In the genomic region with DNA sequence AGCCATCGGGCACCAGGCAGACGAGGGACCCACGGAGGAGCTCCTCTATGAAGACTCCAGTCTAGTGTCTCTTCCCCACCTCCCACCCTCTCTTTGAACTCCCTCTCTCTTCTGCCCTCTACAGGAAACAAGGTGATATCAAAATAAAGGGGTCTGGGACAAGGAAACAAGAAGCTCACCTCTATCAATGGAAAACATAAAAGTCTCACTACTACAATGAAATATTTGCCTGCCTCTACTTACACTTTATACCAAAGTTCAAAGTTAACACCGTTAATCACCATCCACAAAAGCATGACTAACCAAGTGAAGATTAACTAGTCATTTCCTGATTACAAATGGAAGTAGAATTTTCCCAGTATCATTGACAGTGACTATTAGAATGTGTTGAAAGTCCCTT, we compare ENCODE assay signal across 9 cellular contexts.
DNase-seq lines count a peak whose midpoint lies in the region; ATAC-seq, FAIRE-seq and TF ChIP-seq lines count a peak whose summit lies in the region.
"Had no signal": no experiment of that assay in that cellular context is flagged by ENCODE, and none has a peak within 500 bp of the region (broad histone marks: within the 10 kb centered on the region; RNA-seq: fewer than 3 reads in every experiment).

No MANE protein-coding gene starts in this region.

- H3K4me3 ChIP-seq in NB4 (ENCODE audit: low read depth, low read length) = no peak overlapping the region
- no peak overlapping the region for H3K4me3 ChIP-seq in H1 (ENCODE audit: extremely low read depth in 1 of 4, insufficient read depth in 2 of 4, low read depth in 3 of 4, low read length in 4 of 4)
- peak overlapping the region; percentile 1 for H3K4me3 ChIP-seq in skeletal muscle satellite cell (ENCODE audit: low read length)
- no peak overlapping the region for H3K4me3 ChIP-seq in trophoblast cell (ENCODE audit: low read depth, low read length)
- H3K4me3 ChIP-seq: BLaER1 had no signal

- 52% methylated on average over 4 of the region's 4 CpGs; no CpG with 5 or more reads in 1 of the 2 experiments for WGBS in H1 (ENCODE audit: extremely low coverage in 1 of 2, insufficient coverage in 1 of 2, insufficient read length in 1 of 2, insufficient replicate concordance in 2 of 2, low coverage in 1 of 2, low lambda C conversion rate in 2 of 2, missing lambda C conversion rate in 1 of 2), 2 experiments
- WGBS in trophoblast cell (ENCODE audit: extremely low coverage, insufficient coverage, insufficient read length) = no CpG with 5 or more reads among the region's 4 CpGs

- H3K79me1 ChIP-seq in H1 (ENCODE audit: low read depth, low read length) (no peaks in the 10 kb centered on the region; the same call in 1 of the 2 replicates), trophoblast cell (ENCODE audit: low read length) (no peaks in the 10 kb centered on the region)

- intact Hi-C loops in Right ventricle myocardium inferior (cut with DNase I) = no loop called here

- H2AK5ac ChIP-seq in H1 (ENCODE audit: low read depth, low read length) (no peak overlapping the region), trophoblast cell (ENCODE audit: low read length) (no peak overlapping the region)

- no peaks in the 10 kb centered on the region for H3K23me2 ChIP-seq in H1 (ENCODE audit: low read depth, low read length)

- H3K27me3 ChIP-seq in H1 (replicated peaks in 1 of 4; ENCODE audit: control insufficient read depth in 3 of 4, extremely low read depth in 1 of 4, insufficient read depth in 3 of 4, low read length in 3 of 4) = no peaks in the 10 kb centered on the region
- H3K27me3 ChIP-seq in skeletal muscle satellite cell (ENCODE audit: control insufficient read depth, insufficient read depth, low read length) = no peaks in the 10 kb centered on the region
- no peaks in the 10 kb centered on the region for H3K27me3 ChIP-seq in trophoblast cell (ENCODE audit: insufficient read depth, low read length)
- H3K27me3 ChIP-seq: BLaER1 had no signal

- no peak overlapping the region for H3K4me2 ChIP-seq in H1 (ENCODE audit: insufficient read depth in 1 of 2, low read depth in 2 of 2, low read length in 2 of 2)
- peak overlapping the region; percentile 33 for H3K4me2 ChIP-seq in skeletal muscle satellite cell (ENCODE audit: low read length)
- no peak overlapping the region for H3K4me2 ChIP-seq in trophoblast cell (ENCODE audit: low read length)
- H3K4me2 ChIP-seq: BLaER1 had no signal

- peaks cover 3 to 92% of the 10 kb centered on the region in 2 experiments; a peak in 3 of 4 replicates for H3K79me2 ChIP-seq in H1 (ENCODE audit: control insufficient read depth in 1 of 2, insufficient read depth in 2 of 2, low read length in 2 of 2)
- no peaks in the 10 kb centered on the region for H3K79me2 ChIP-seq in trophoblast cell (ENCODE audit: control insufficient read depth, insufficient read depth, low read length, poor library complexity)

- H2BK12ac ChIP-seq in H1 (ENCODE audit: low read depth, low read length) (no peak overlapping the region), trophoblast cell (ENCODE audit: low read length) (no peak overlapping the region)

- no peak overlapping the region for H2BK15ac ChIP-seq in H1 (ENCODE audit: low read length)

- H4K8ac ChIP-seq in H1 (ENCODE audit: extremely low read depth, insufficient read depth, low read length) (no peak overlapping the region), trophoblast cell (ENCODE audit: low read depth, low read length) (no peak overlapping the region)

- H3K14ac ChIP-seq in H1 (ENCODE audit: insufficient read length) = no peak overlapping the region
- H3K14ac ChIP-seq in trophoblast cell (ENCODE audit: low read length) = no peak overlapping the region

- H3K9ac ChIP-seq in H1 (replicated peaks in 1 of 4; ENCODE audit: extremely low read depth in 1 of 4, low read depth in 3 of 4, low read length in 3 of 4) = no peak overlapping the region
- H3K9ac ChIP-seq in skeletal muscle satellite cell (ENCODE audit: low read depth, low read length) = peak overlapping the region; percentile 33
- H3K9ac ChIP-seq in trophoblast cell (ENCODE audit: low read length) = no peak overlapping the region
- H3K9ac ChIP-seq: BLaER1 had no signal

- H3K18ac ChIP-seq in H1 (ENCODE audit: extremely low read depth, low read length) = no peak overlapping the region
- no peak overlapping the region for H3K18ac ChIP-seq in trophoblast cell (ENCODE audit: low read length)

- TF ChIP-seq RAD21 in H1 (IDR thresholded peaks at IDR 0.05 in 1 of 2, conservative IDR thresholded peaks at IDR 0.05 in 1 of 2; ENCODE audit: low read depth in 2 of 2, low read length in 2 of 2) = peak; percentile 38 to 55

- H3K4me1 ChIP-seq in H1 (replicated peaks in 1 of 4; ENCODE audit: control insufficient read depth in 3 of 4, insufficient read depth in 4 of 4, low read length in 3 of 4) (peaks cover 8 to 11% (median 9%) of the 10 kb centered on the region in 4 experiments), skeletal muscle satellite cell (ENCODE audit: control insufficient read depth, insufficient read depth, low read length) (peaks cover 25% of the 10 kb centered on the region), trophoblast cell (ENCODE audit: control insufficient read depth in 1 of 2, insufficient read depth in 2 of 2, low read length in 2 of 2) (no peaks in the 10 kb centered on the region)

- H2AFZ ChIP-seq in H1 (ENCODE audit: low read length) (no peak overlapping the region), trophoblast cell (ENCODE audit: insufficient read depth, low read length, poor library complexity) (no peak overlapping the region)

- H3K4ac ChIP-seq in H1 (replicated peaks; ENCODE audit: insufficient read length, low read depth, low read length) = no peak overlapping the region
- no peak overlapping the region for H3K4ac ChIP-seq in trophoblast cell (ENCODE audit: low read depth, low read length)

- no peak for TF ChIP-seq EP300 in H1 (IDR thresholded peaks at IDR 0.05; ENCODE audit: borderline replicate concordance in 1 of 2, low read depth in 2 of 2, low read length in 2 of 2)

- POLR2A ChIA-PET in H1 (lab: Charles Lee; ENCODE audit: partially characterized antibody) = interaction anchor here (0.7 kb wide), 1 partner anchor 92 kb away, joined by 3 read pairs; no protein-coding TSS in a partner anchor

- no peak overlapping the region for H4K12ac ChIP-seq in trophoblast cell (ENCODE audit: low read depth, low read length)

- H3K56ac ChIP-seq in H1 (replicated peaks; ENCODE audit: insufficient read length, low read depth, low read length) = no peak overlapping the region

- H3K9me3 ChIP-seq in H1 (ENCODE audit: insufficient read depth in 2 of 2, low read depth in 1 of 2, low read length in 1 of 2) (no peaks in the 10 kb centered on the region), skeletal muscle satellite cell (replicated peaks; ENCODE audit: low read length) (no peaks in the 10 kb centered on the region), trophoblast cell (ENCODE audit: insufficient read depth, low read depth, low read length) (no peaks in the 10 kb centered on the region)
- H3K9me3 ChIP-seq: BLaER1 had no signal

- no peak overlapping the region for H2BK20ac ChIP-seq in H1 (ENCODE audit: low read length)

- H4K91ac ChIP-seq in H1 (replicated peaks; ENCODE audit: insufficient read length, low read length) (no peak overlapping the region), trophoblast cell (ENCODE audit: low read depth, low read length) (no peak overlapping the region)

- TF ChIP-seq POLR2A in NB4 (IDR thresholded peaks at IDR 0.05; ENCODE audit: extremely low read depth, insufficient read length) (no peak), H1 (IDR thresholded peaks at IDR 0.05; ENCODE audit: control extremely low read depth in 1 of 2, low read depth in 2 of 2, low read length in 2 of 2) (no peak)

- FAIRE-seq in H1 (lab: Jason Lieb, UNC) = peak; percentile 78

- peak; percentile 11 for DNase-seq in NOMO-1 treated with dmso at 0.1 percent for 144 hours (lab: John Stamatoyannopoulos, UW; ENCODE audit: unreplicated experiment)
- no peak for DNase-seq in NOMO-1 treated with DMSO at 0.1 percent for 48 hours (lab: John Stamatoyannopoulos, UW; ENCODE audit: unreplicated experiment)
- DNase-seq in NB4 (ENCODE audit: low read depth) = peak; percentile 40
- no peak for DNase-seq in H1 (ENCODE audit: low read depth in 1 of 2, low spot score in 2 of 2)
- no peak for DNase-seq in trophoblast cell
- no peak for DNase-seq in Right ventricle myocardium inferior (ENCODE audit: missing footprints)

- H3K36me3 ChIP-seq in H1 (ENCODE audit: control insufficient read depth in 2 of 4, insufficient read depth in 4 of 4, low read length in 3 of 4) (no peaks in the 10 kb centered on the region), skeletal muscle satellite cell (ENCODE audit: insufficient read depth, low read length) (no peaks in the 10 kb centered on the region), trophoblast cell (ENCODE audit: control insufficient read depth in 1 of 2, insufficient read depth in 2 of 2, low read length in 2 of 2) (peaks cover 0 to 1% of the 10 kb centered on the region in 2 experiments)
- H3K36me3 ChIP-seq: BLaER1 had no signal

- H2BK5ac ChIP-seq in H1 (ENCODE audit: low read depth, low read length) (no peak overlapping the region), trophoblast cell (ENCODE audit: low read depth, low read length, poor library complexity) (no peak overlapping the region)

- H3K27ac ChIP-seq in H1 (ENCODE audit: low read depth, low read length) = no peak overlapping the region
- H3K27ac ChIP-seq in trophoblast cell (ENCODE audit: low read depth, low read length) = no peak overlapping the region
- H3K27ac ChIP-seq: BLaER1 had no signal

- H3K23ac ChIP-seq in H1 (ENCODE audit: insufficient read length) (no peak overlapping the region), trophoblast cell (ENCODE audit: low read length) (no peak overlapping the region)

- no peak for ATAC-seq in GM19463 (IDR thresholded peaks at IDR 0.05; ENCODE audit: unreplicated experiment)
- no peak for ATAC-seq in Right ventricle myocardium inferior

- TF ChIP-seq CTCF in NB4 (IDR thresholded peaks at IDR 0.05; ENCODE audit: low read depth, low read length) (peak; percentile 35), H1 (IDR thresholded peaks at IDR 0.05; ENCODE audit: control extremely low read depth in 1 of 3, insufficient read depth in 1 of 3, low read depth in 1 of 3, low read length in 3 of 3) (peak in 2 of 3 experiments; percentile 34 to 62; a peak in 2 of 4 replicates)

- H4K20me1 ChIP-seq in H1 (replicated peaks in 1 of 2; ENCODE audit: control insufficient read depth in 1 of 2, insufficient read depth in 2 of 2, low read length in 2 of 2) = peaks cover 5 to 10% of the 10 kb centered on the region in 2 experiments

- H2BK120ac ChIP-seq in H1 (replicated peaks; ENCODE audit: low read depth, low read length) = no peak overlapping the region
- no peak overlapping the region for H2BK120ac ChIP-seq in trophoblast cell (ENCODE audit: insufficient read depth, low read length, poor library complexity)

- no peak overlapping the region for H4K5ac ChIP-seq in H1 (ENCODE audit: insufficient read length, low read depth, low read length)

- CTCF ChIA-PET in H1 (lab: Charles Lee; ENCODE audit: partially characterized antibody) = interaction anchor here (0.6 to 4.2 kb wide), 56 partner anchors 9 to 1459 kb away, joined by 3 to 31 read pairs (median 5); no protein-coding TSS in a partner anchor

TF ChIP-seq in H1, 55 proteins besides CTCF, POLR2A, EP300 and RAD21 (continues in another document):
- TF ChIP-seq GABPA (IDR thresholded peaks at IDR 0.05; ENCODE audit: borderline replicate concordance, insufficient read depth, low read length) = no peak
- TF ChIP-seq CHD1 (IDR thresholded peaks at IDR 0.05; ENCODE audit: low read depth, low read length) = no peak
- TF ChIP-seq BACH1 (IDR thresholded peaks at IDR 0.05; ENCODE audit: low read length) = no peak

Comparison
In these comparisons a context has a peak if more than half of its experiments do, and no peak if none do; other contexts are left out.
1. DNase-seq: peak in NOMO-1 treated with dmso at 0.1 percent for 144 hours (single experiment) and NB4 (single experiment); none in NOMO-1 treated with DMSO at 0.1 percent for 48 hours (single experiment), H1 (0 of 2), trophoblast cell (0 of 2) and Right ventricle myocardium inferior (single experiment).